ENCODE assay signal across 1 cellular context in the genomic region with DNA sequence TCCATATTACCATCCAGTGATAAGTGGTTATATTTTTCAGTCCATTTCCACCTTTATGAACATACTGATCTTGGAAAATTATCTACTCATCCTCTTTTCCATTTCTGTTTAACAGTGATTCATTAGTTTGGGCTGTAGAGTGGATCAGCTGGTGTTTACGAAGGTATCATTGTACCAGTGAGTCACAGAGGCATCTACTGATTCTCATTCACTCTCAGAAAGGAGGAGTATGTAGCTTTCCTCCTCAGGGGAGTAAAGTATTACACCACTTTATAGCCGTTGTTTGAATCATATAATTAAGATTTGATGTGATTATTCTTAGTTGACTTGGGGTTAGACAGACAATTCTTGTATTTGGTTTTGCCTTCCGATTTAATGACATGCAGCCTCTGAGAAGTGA.
TF ChIP-seq lines count a peak whose summit lies in the region.

No MANE protein-coding gene starts in this region.

TF ChIP-seq in GM23338, 12 proteins besides CTCF, POLR2A, EP300 and RAD21 (continued from another document):
- TF ChIP-seq, protein P1, sequence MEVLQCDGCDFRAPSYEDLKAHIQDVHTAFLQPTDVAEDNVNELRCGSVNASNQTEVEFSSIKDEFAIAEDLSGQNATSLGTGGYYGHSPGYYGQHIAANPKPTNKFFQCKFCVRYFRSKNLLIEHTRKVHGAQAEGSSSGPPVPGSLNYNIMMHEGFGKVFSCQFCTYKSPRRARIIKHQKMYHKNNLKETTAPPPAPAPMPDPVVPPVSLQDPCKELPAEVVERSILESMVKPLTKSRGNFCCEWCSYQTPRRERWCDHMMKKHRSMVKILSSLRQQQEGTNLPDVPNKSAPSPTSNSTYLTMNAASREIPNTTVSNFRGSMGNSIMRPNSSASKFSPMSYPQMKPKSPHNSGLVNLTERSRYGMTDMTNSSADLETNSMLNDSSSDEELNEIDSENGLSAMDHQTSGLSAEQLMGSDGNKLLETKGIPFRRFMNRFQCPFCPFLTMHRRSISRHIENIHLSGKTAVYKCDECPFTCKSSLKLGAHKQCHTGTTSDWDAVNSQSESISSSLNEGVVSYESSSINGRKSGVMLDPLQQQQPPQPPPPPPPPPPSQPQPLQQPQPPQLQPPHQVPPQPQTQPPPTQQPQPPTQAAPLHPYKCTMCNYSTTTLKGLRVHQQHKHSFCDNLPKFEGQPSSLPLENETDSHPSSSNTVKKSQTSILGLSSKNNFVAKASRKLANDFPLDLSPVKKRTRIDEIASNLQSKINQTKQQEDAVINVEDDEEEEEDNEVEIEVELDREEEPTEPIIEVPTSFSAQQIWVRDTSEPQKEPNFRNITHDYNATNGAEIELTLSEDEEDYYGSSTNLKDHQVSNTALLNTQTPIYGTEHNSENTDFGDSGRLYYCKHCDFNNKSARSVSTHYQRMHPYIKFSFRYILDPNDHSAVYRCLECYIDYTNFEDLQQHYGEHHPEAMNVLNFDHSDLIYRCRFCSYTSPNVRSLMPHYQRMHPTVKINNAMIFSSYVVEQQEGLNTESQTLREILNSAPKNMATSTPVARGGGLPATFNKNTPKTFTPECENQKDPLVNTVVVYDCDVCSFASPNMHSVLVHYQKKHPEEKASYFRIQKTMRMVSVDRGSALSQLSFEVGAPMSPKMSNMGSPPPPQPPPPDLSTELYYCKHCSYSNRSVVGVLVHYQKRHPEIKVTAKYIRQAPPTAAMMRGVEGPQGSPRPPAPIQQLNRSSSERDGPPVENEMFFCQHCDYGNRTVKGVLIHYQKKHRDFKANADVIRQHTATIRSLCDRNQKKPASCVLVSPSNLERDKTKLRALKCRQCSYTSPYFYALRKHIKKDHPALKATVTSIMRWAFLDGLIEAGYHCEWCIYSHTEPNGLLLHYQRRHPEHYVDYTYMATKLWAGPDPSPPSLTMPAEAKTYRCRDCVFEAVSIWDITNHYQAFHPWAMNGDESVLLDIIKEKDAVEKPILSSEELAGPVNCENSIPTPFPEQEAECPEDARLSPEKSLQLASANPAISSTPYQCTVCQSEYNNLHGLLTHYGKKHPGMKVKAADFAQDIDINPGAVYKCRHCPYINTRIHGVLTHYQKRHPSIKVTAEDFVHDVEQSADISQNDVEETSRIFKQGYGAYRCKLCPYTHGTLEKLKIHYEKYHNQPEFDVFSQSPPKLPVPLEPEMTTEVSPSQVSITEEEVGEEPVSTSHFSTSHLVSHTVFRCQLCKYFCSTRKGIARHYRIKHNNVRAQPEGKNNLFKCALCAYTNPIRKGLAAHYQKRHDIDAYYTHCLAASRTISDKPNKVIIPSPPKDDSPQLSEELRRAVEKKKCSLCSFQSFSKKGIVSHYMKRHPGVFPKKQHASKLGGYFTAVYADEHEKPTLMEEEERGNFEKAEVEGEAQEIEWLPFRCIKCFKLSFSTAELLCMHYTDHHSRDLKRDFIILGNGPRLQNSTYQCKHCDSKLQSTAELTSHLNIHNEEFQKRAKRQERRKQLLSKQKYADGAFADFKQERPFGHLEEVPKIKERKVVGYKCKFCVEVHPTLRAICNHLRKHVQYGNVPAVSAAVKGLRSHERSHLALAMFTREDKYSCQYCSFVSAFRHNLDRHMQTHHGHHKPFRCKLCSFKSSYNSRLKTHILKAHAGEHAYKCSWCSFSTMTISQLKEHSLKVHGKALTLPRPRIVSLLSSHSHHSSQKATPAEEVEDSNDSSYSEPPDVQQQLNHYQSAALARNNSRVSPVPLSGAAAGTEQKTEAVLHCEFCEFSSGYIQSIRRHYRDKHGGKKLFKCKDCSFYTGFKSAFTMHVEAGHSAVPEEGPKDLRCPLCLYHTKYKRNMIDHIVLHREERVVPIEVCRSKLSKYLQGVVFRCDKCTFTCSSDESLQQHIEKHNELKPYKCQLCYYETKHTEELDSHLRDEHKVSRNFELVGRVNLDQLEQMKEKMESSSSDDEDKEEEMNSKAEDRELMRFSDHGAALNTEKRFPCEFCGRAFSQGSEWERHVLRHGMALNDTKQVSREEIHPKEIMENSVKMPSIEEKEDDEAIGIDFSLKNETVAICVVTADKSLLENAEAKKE (CRISPR knock-in tag; IDR thresholded peaks at IDR 0.05): no peak
- TF ChIP-seq ZNF331 (CRISPR knock-in tag; IDR thresholded peaks at IDR 0.05; ENCODE audit: low read depth) (no peak), POLR2AphosphoS5 (IDR thresholded peaks at IDR 0.05; ENCODE audit: low read depth) (no peak), NANOG (IDR thresholded peaks at IDR 0.05; ENCODE audit: borderline replicate concordance) (no peak), ZNF114 (CRISPR knock-in tag; IDR thresholded peaks at IDR 0.05) (no peak)
- TF ChIP-seq, protein P2, sequence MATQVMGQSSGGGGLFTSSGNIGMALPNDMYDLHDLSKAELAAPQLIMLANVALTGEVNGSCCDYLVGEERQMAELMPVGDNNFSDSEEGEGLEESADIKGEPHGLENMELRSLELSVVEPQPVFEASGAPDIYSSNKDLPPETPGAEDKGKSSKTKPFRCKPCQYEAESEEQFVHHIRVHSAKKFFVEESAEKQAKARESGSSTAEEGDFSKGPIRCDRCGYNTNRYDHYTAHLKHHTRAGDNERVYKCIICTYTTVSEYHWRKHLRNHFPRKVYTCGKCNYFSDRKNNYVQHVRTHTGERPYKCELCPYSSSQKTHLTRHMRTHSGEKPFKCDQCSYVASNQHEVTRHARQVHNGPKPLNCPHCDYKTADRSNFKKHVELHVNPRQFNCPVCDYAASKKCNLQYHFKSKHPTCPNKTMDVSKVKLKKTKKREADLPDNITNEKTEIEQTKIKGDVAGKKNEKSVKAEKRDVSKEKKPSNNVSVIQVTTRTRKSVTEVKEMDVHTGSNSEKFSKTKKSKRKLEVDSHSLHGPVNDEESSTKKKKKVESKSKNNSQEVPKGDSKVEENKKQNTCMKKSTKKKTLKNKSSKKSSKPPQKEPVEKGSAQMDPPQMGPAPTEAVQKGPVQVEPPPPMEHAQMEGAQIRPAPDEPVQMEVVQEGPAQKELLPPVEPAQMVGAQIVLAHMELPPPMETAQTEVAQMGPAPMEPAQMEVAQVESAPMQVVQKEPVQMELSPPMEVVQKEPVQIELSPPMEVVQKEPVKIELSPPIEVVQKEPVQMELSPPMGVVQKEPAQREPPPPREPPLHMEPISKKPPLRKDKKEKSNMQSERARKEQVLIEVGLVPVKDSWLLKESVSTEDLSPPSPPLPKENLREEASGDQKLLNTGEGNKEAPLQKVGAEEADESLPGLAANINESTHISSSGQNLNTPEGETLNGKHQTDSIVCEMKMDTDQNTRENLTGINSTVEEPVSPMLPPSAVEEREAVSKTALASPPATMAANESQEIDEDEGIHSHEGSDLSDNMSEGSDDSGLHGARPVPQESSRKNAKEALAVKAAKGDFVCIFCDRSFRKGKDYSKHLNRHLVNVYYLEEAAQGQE (IDR thresholded peaks at IDR 0.05; ENCODE audit: unreplicated experiment): no peak
TF ChIP-seq in GM23338: peak in this region for 0.
